6 cellular contexts compared by ENCODE assay signal in genomic region chr19:48713041-48713863, GRCh38. TPM values are rescaled to one million over a fixed set of nuclear protein-coding genes. Genes with fewer than 3 reads are reported as not detected.
DNase-seq lines count a peak whose midpoint lies in the region; ATAC-seq, FAIRE-seq and TF ChIP-seq lines count a peak whose summit lies in the region.

No MANE protein-coding gene starts in this region.

- peaks cover 19% of the 10 kb centered on the region; the same call in 1 of the 2 replicates for H3K79me2 ChIP-seq in PC-9 (ENCODE audit: low read depth)

- CTCF ChIA-PET in PC-9 (lab: Charles Lee), result interaction anchor here (0.5 to 1.8 kb wide), 5 partner anchors 25 to 297 kb away, joined by 3 to 7 read pairs (median 4); no protein-coding TSS in a partner anchor

- no peaks in the 10 kb centered on the region for H3K9me3 ChIP-seq in PC-9 (ENCODE audit: insufficient read depth, low read depth)
- peaks cover 0 to 4% of the 10 kb centered on the region in 2 donors for H3K9me3 ChIP-seq in right atrium auricular region
- peaks cover 0 to 4% (median 0%) of the 10 kb centered on the region in 4 donors for H3K9me3 ChIP-seq in upper lobe of left lung

- no peaks in the 10 kb centered on the region for H3K9me2 ChIP-seq in PC-9 (ENCODE audit: insufficient read depth)

- WGBS in upper lobe of left lung, 2 donors, result 20 to 24% methylated on average over 13 to 25 of the region's 25 CpGs

- FAIRE-seq in GM12891 (lab: Jason Lieb, UNC), result no peak

- H3K27me3 ChIP-seq in PC-9 (ENCODE audit: insufficient read depth, low read depth) (no peaks in the 10 kb centered on the region), right atrium auricular region (no peaks in the 10 kb centered on the region), upper lobe of left lung (no peaks in the 10 kb centered on the region)

- POLR2A ChIA-PET in PC-9 (lab: Charles Lee; ENCODE audit: unreplicated experiment), result interaction anchor here (0.7 kb wide), 2 partner anchors 254 to 350 kb away, joined by 14 to 17 read pairs; partner anchors contain the start of gene TMEM143

- H3K4me3 ChIP-seq in PC-9 (peak overlapping the region; percentile 83), right atrium auricular region (peak overlapping the region; percentile 50 to 76), upper lobe of left lung (peak overlapping the region; percentile 59 to 77 (median 67))

- H4K20me1 ChIP-seq in PC-9 (ENCODE audit: insufficient read depth), result no peaks in the 10 kb centered on the region

- H3F3A ChIP-seq in PC-9 (ENCODE audit: insufficient read depth, low read depth), result no peaks in the 10 kb centered on the region

- TF ChIP-seq CTCF in PC-9 (conservative IDR thresholded peaks at IDR 0.05), result peak; percentile 47; the same call in 1 of the 2 replicates
- no peak for TF ChIP-seq CTCF in right atrium auricular region (IDR thresholded peaks at IDR 0.05)
- peak in 1 of 6 experiments; percentile 24 for TF ChIP-seq CTCF in upper lobe of left lung (IDR thresholded peaks at IDR 0.05)

- H3K27ac ChIP-seq in PC-9, result no peak overlapping the region
- H3K27ac ChIP-seq in right atrium auricular region, result peak overlapping the region; percentile 77 to 91
- peak overlapping the region in 3 of 4 donors; percentile 53 to 87 (median 59) for H3K27ac ChIP-seq in upper lobe of left lung

- intact Hi-C loops in PC-9 (cut with micrococcal nuclease; ENCODE audit: unreplicated experiment), result no loop called here

- no peak for TF ChIP-seq EP300 in upper lobe of left lung (IDR thresholded peaks at IDR 0.05)

- H2AFZ ChIP-seq in PC-9, result peak overlapping the region; percentile 94

- ATAC-seq in upper lobe of left lung (ENCODE audit: low FRiP score in 2 of 2) (no peak), GM18868 (IDR thresholded peaks at IDR 0.05; ENCODE audit: unreplicated experiment) (no peak)

- TF ChIP-seq POLR2A in upper lobe of left lung (IDR thresholded peaks at IDR 0.05) (no peak), GM12891 (IDR thresholded peaks at IDR 0.05; ENCODE audit: low read depth, low read length) (no peak)

- peak overlapping the region; percentile 93 for H3K4me2 ChIP-seq in PC-9

- BruUV-seq in PC-9 (replicated peaks; lab: Mats Ljungman, UMichigan), result TSS peak; percentile 43

- H3K4me1 ChIP-seq in PC-9 (replicated peaks; ENCODE audit: insufficient read depth), result peaks cover 19% of the 10 kb centered on the region
- H3K4me1 ChIP-seq in right atrium auricular region, result peaks cover 0 to 46% of the 10 kb centered on the region in 2 donors
- H3K4me1 ChIP-seq in upper lobe of left lung, result peaks cover 23 to 46% (median 34%) of the 10 kb centered on the region in 4 donors

- H3K36me3 ChIP-seq in PC-9 (ENCODE audit: low read depth) (no peaks in the 10 kb centered on the region), right atrium auricular region (no peaks in the 10 kb centered on the region), upper lobe of left lung (no peaks in the 10 kb centered on the region)

- DNase-seq in EH (ENCODE audit: low read depth), result peak; percentile 27
- peak in 1 of 2 experiments; percentile 24 for DNase-seq in PC-9
- DNase-seq in right atrium auricular region (ENCODE audit: low spot score), result no peak
- peak in 1 of 2 donors; percentile 36 for DNase-seq in upper lobe of left lung
- DNase-seq in GM12891 (ENCODE audit: insufficient read length, low spot score), result no peak

TF ChIP-seq in GM12891, 5 proteins besides CTCF, POLR2A, EP300 and RAD21:
- TF ChIP-seq POU2F2 (IDR thresholded peaks at IDR 0.05; ENCODE audit: low read depth, low read length) (no peak), TAF1 (IDR thresholded peaks at IDR 0.05; ENCODE audit: low read depth, low read length) (no peak), POLR2AphosphoS5 (IDR thresholded peaks at IDR 0.05; ENCODE audit: low read depth, low read length) (no peak), PAX5 (IDR thresholded peaks at IDR 0.05; ENCODE audit: insufficient read depth, low read length, severe bottlenecking) (no peak), SPI1 (IDR thresholded peaks at IDR 0.05; ENCODE audit: low read depth, low read length) (no peak)

RNA-seq across cellular contexts. Expression of gene MAMSTR, which starts 6.3 kb away (rescaled TPM):
- total RNA-seq in PC-9 (2021) (2.6 and 3.9 TPM in 2 replicates), right atrium auricular region (1 to 10 TPM in 1 of 2 donors, under 1 TPM in 1; 0.70 to 2.4 TPM), upper lobe of left lung (1 to 10 TPM in 5 of 6 donors, not detected in 1; 1.1 to 3.1 (median 1.3) TPM)
- 0.17 TPM for polyA plus RNA-seq in GM12891 (2012; ENCODE audit: low read depth, missing spikeins)

RNA-seq across cellular contexts. Expression of gene FUT2, which starts 17.5 kb away (rescaled TPM):
- total RNA-seq in PC-9 (2021) (8.7 and 9.6 TPM in 2 replicates), right atrium auricular region (not detected), upper lobe of left lung (1 to 10 TPM in 3 of 6 donors, under 1 TPM in 2, not detected in 1; 0.15 to 4.7 (median 1.9) TPM)
- 0.17 TPM for polyA plus RNA-seq in GM12891 (2012; ENCODE audit: low read depth, missing spikeins)

RNA-seq across cellular contexts. Expression of gene RASIP1, which starts 27.2 kb away (rescaled TPM):
- total RNA-seq in PC-9 (2021) (1.3 and 1.4 TPM in 2 replicates), right atrium auricular region (10 to 100 TPM; 13.6 to 22.9 TPM), upper lobe of left lung (10 to 100 TPM; 14.7 to 74.4 (median 26.3) TPM)
- not detected for polyA plus RNA-seq in GM12891 (2012; ENCODE audit: low read depth, missing spikeins)

RNA-seq across cellular contexts. Expression of gene IZUMO1, which starts 33.5 kb away (rescaled TPM):
- 2.2 and 3.0 TPM in 2 replicates for total RNA-seq in PC-9 (2021)
- total RNA-seq in right atrium auricular region, result not detected
- 1 to 10 TPM in 5 of 6 donors, not detected in 1; 1.4 to 4.2 (median 2.5) TPM for total RNA-seq in upper lobe of left lung
- not detected for polyA plus RNA-seq in GM12891 (2012; ENCODE audit: low read depth, missing spikeins)

RNA-seq across cellular contexts. Expression of gene FUT1, which starts 39.2 kb away (rescaled TPM):
- total RNA-seq in PC-9 (2021), result 7.9 and 9.6 TPM in 2 replicates
- 1 to 10 TPM; 3.1 to 3.3 TPM for total RNA-seq in right atrium auricular region
- 10 to 100 TPM in 3 of 6 donors, 1 to 10 TPM in 3; 7.2 to 17.4 (median 10.1) TPM for total RNA-seq in upper lobe of left lung
- not detected for polyA plus RNA-seq in GM12891 (2012; ENCODE audit: low read depth, missing spikeins)
